In the genomic region with DNA sequence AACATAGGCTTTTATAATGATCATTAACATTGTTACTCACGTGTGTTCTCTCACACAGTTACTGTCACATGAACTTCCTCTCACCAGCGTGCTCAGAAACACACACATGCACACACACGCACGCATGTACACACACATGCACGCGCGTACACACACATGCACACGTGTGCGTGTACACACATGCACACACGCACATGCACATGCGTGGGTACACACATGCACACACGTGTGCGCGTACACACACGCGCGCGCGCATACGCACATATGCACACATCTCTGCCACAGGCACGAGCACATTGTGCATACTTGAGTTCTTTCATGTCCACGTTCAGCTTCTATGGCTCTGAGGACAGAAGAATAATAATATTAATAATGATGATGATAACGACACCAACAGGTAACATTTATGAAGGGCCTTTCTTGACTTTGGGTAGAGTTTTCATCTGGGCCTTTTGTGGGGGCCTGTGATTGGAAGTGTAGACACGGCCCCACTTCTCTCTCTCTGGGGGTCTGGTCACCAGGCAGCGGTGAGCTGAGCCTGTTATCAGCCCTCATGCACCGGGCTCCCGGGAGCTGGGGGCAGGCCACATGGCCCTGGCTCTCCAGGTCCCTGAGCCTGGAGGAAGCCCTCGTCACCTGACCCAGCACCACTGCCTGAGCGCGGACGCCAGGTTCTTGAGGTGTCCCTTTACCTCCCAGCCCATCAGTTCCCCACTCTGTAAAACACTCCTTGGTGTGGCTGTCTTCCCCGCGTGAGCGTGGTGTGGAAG, we compare ENCODE assay signal across 28 cellular contexts. TPM values are rescaled to one million over a fixed set of nuclear protein-coding genes. Genes with fewer than 3 reads are reported as not detected.
"Had no signal": no experiment of that assay in that cellular context is flagged by ENCODE, and none has a peak within 500 bp of the region (broad histone marks: within the 10 kb centered on the region; RNA-seq: fewer than 3 reads in every experiment).

No MANE protein-coding gene starts in this region.

- H3K4me3 ChIP-seq: SK-N-MC had no signal

- H3K27ac ChIP-seq: brain microvascular endothelial cell, KMS-11, SK-N-MC had no signal

- H3K9ac ChIP-seq: KMS-11 had no signal

- H3K4me2 ChIP-seq: KMS-11 had no signal

- H3K36me3 ChIP-seq: brain microvascular endothelial cell had no signal

- DNase-seq: activated B cell treated with CpG ODN at 0.5 μM for 24 hours; activated CD4-positive, alpha-beta T cell treated with anti-CD3 and anti-CD28 coated beads for 1 hour; activated CD4-positive, alpha-beta T cell treated with anti-CD3 and anti-CD28 coated beads, Interleukin-2, amount 10 ng/mL, durations not matched to agents 24 days and 14 days; activated CD4-positive, alpha-beta T cell treated with anti-CD3 and anti-CD28 coated beads, Interleukin-2, amount 50 U/mL, for 48 hours; activated gamma-delta T cell treated with Interleukin-2 at 50 U/mL for 16 hours; activated naive CD4-positive, alpha-beta T cell treated with anti-CD3 and anti-CD28 coated beads, Interleukin-2, amount 10 ng/mL, durations not matched to agents 7 days and 5 days; activated naive CD8-positive, alpha-beta T cell treated with anti-CD3 and anti-CD28 coated beads for 36 hours; activated T-cell treated with anti-CD3 and anti-CD28 coated beads, Interleukin-2, amount 50 U/mL, for 48 hours; brain microvascular endothelial cell; NCI-H1092 treated with DMSO at 0.1 percent for 48 hours; NCI-H1417 treated with DMSO at 0.1 percent for 48 hours; NCI-H1694; NCI-H2029 treated with DMSO at 0.1 percent for 48 hours; NCI-H510A treated with DMSO at 0.1 percent for 48 hours; NCI-H69; NK-92 treated with Interleukin-12 subunit alpha and Interleukin-12 subunit beta, amount 100 ng/mL, for 24 hours; OCI-M1; RPMI8226; T-helper 17 cell; T-helper 9 cell had no signal

- ATAC-seq: Panc1, Right ventricle myocardium inferior, T-helper 17 cell had no signal

RNA-seq across cellular contexts. Expression of a gene that starts 7.0 kb away (rescaled TPM):
- total RNA-seq: activated B cell treated with CpG ODN at 0.5 μM for 24 hours; activated CD4-positive, alpha-beta T cell treated with anti-CD3 and anti-CD28 coated beads, Interleukin-2, amount 10 ng/mL, durations not matched to agents 24 days and 14 days; activated naive CD8-positive, alpha-beta T cell treated with anti-CD3 and anti-CD28 coated beads for 36 hours; activated T-helper 2 cell treated with anti-CD3 and anti-CD28 coated beads, Interferon-gamma antibody, Interleukin-2, Interleukin-4, amounts not matched to agents 10 μg/mL and 5 μg/mL and 100 μg/mL, durations not matched to agents 14 hours and 24 hours and 36 hours; cardiac septum; chondrocyte; MCF 10A; Right ventricle myocardium inferior; T-helper 17 cell had no signal
